ENCODE assay signal across 1 cellular context in genomic region chr16:2816751-2817495, GRCh38.
TF ChIP-seq lines count a peak whose summit lies in the region.

A gene with protein sequence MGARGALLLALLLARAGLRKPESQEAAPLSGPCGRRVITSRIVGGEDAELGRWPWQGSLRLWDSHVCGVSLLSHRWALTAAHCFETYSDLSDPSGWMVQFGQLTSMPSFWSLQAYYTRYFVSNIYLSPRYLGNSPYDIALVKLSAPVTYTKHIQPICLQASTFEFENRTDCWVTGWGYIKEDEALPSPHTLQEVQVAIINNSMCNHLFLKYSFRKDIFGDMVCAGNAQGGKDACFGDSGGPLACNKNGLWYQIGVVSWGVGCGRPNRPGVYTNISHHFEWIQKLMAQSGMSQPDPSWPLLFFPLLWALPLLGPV (plus strand): TSS chr16:2817237. CDS start chr16:2817269, 32 bp downstream.

TF ChIP-seq in IMR-90, 13 proteins besides CTCF, POLR2A, EP300 and RAD21 (continued from another document):
- no peak for TF ChIP-seq ELK1 (IDR thresholded peaks at IDR 0.05; ENCODE audit: borderline replicate concordance, low read depth, low read length)
- no peak for TF ChIP-seq USF2 (IDR thresholded peaks at IDR 0.05; ENCODE audit: low read depth, low read length)
- TF ChIP-seq CEBPB (IDR thresholded peaks at IDR 0.05; ENCODE audit: low read depth, low read length): no peak
- TF ChIP-seq BHLHE40 (IDR thresholded peaks at IDR 0.05; ENCODE audit: low read depth, low read length): no peak
- no peak for TF ChIP-seq MAZ (IDR thresholded peaks at IDR 0.05; ENCODE audit: borderline replicate concordance, low read depth, low read length)
- TF ChIP-seq FOS (IDR thresholded peaks at IDR 0.05; ENCODE audit: low read depth, low read length): no peak
- TF ChIP-seq RCOR1 (IDR thresholded peaks at IDR 0.05; ENCODE audit: insufficient replicate concordance, low read length): no peak
